11 cellular contexts compared by ENCODE assay signal in the genomic region with DNA sequence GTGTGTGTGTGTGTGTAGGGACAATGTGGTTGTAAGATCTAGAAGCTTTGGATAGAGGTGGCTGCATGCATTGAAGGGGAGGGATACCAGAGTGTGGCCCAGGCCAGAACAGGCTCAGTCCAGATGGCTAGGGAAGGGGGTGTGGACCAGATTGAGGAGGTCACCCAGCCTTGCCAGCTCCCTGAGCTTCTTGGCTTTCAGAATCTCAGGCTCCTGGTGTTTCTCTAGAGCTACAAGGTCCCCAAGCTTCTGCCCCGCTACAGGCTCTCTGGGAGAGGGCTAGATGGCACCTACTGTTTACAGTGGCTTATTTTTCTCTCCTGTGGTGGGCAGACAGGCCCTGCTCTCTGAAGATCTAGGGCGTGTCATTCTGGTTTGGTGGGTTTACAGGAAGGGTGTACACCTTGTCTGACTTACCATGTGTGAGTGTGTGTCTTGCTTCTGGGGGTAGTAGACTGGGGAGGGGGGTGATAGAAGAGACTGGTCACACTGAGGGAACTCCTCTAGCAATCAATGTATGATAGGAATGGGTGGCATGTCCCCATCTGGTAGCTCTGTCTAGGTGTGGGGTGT. TPM values are rescaled to one million over a fixed set of nuclear protein-coding genes. Genes with fewer than 3 reads are reported as not detected.
DNase-seq lines count a peak whose midpoint lies in the region; ATAC-seq and TF ChIP-seq lines count a peak whose summit lies in the region.
"Had no signal": no experiment of that assay in that cellular context is flagged by ENCODE, and none has a peak within 500 bp of the region (broad histone marks: within the 10 kb centered on the region; RNA-seq: fewer than 3 reads in every experiment).

No MANE protein-coding gene starts in this region.

- no peaks in the 10 kb centered on the region for H3K9me3 Mint-ChIP-seq in naive thymus-derived CD4-positive, alpha-beta T cell
- H3K9me3 Mint-ChIP-seq: CD4-positive, alpha-beta T cell; nephron had no signal

- no peak for ATAC-seq in naive thymus-derived CD4-positive, alpha-beta T cell
- ATAC-seq in HG02678 (IDR thresholded peaks at IDR 0.05; ENCODE audit: unreplicated experiment) (no peak), HG03135 (IDR thresholded peaks at IDR 0.05; ENCODE audit: unreplicated experiment) (no peak), HG03457 (IDR thresholded peaks at IDR 0.05; ENCODE audit: unreplicated experiment) (no peak), HG02759 (IDR thresholded peaks at IDR 0.05; ENCODE audit: unreplicated experiment) (no peak)

- WGBS in HUES64, result 87% methylated on average over 2 of the region's 2 CpGs

- H3K27me3 ChIP-seq in HUES64 (ENCODE audit: insufficient read depth, low read length) (no peaks in the 10 kb centered on the region), dorsolateral prefrontal cortex (no peaks in the 10 kb centered on the region)
- H3K27me3 ChIP-seq in naive thymus-derived CD4-positive, alpha-beta T cell (ENCODE audit: control insufficient read depth in 2 of 2, insufficient read depth in 2 of 2, low read length in 2 of 2), result no peaks in the 10 kb centered on the region
- H3K27me3 ChIP-seq: MG63 had no signal

- TF ChIP-seq CTCF in AG04449 (IDR thresholded peaks at IDR 0.05; ENCODE audit: insufficient read depth, low read length, missing control alignments) (no peak), dorsolateral prefrontal cortex (IDR thresholded peaks at IDR 0.05 in 54 of 56, conservative IDR thresholded peaks at IDR 0.05 in 2 of 56; ENCODE audit: low read depth in 1 of 56, partially characterized antibody in 56 of 56) (no peak)

- POLR2A ChIA-PET in AG04449 (lab: Yijun Ruan, JAX), result no interaction called here
- POLR2A ChIA-PET in naive thymus-derived CD4-positive, alpha-beta T cell (lab: Charles Lee), result interaction anchor here (28.4 kb wide), 1 partner anchor 22 kb away, joined by 742 read pairs; no protein-coding TSS in a partner anchor

- H3K9ac ChIP-seq in HUES64 (ENCODE audit: low read depth, low read length), result no peak overlapping the region

- H3K4me3 Mint-ChIP-seq in naive thymus-derived CD4-positive, alpha-beta T cell, result peak overlapping the region in 2 of 10 donors; percentile 4
- H3K4me3 Mint-ChIP-seq: CD4-positive, alpha-beta T cell; nephron had no signal

- no peak for DNase-seq in AG04449 (ENCODE audit: low read depth, low spot score)
- peak in 3 of 10 donors; percentile 14 to 80 (median 34) for DNase-seq in dorsolateral prefrontal cortex
- no peak for DNase-seq in naive thymus-derived CD4-positive, alpha-beta T cell
- DNase-seq: CD4-positive, alpha-beta T cell; MG63 had no signal

- no peak overlapping the region for H3K27ac ChIP-seq in HUES64 (ENCODE audit: low read depth, low read length)
- peak overlapping the region in 20 of 59 donors; percentile 1 to 84 (median 72) for H3K27ac ChIP-seq in dorsolateral prefrontal cortex
- no peak overlapping the region for H3K27ac ChIP-seq in naive thymus-derived CD4-positive, alpha-beta T cell (ENCODE audit: low read depth, low read length)

- H3K4me1 ChIP-seq in HUES64 (ENCODE audit: insufficient read depth, low read length), result peaks cover 39% of the 10 kb centered on the region
- H3K4me1 ChIP-seq in naive thymus-derived CD4-positive, alpha-beta T cell (ENCODE audit: control insufficient read depth in 2 of 2, insufficient read depth in 2 of 2, low read length in 2 of 2), result peaks cover 36 to 64% of the 10 kb centered on the region in 2 donors

- H3K36me3 ChIP-seq in HUES64 (ENCODE audit: insufficient read depth, low read length), result no peaks in the 10 kb centered on the region
- no peaks in the 10 kb centered on the region for H3K36me3 ChIP-seq in naive thymus-derived CD4-positive, alpha-beta T cell (ENCODE audit: control insufficient read depth in 2 of 3, insufficient read depth in 3 of 3, low read length in 3 of 3)

- H3K36me3 Mint-ChIP-seq in naive thymus-derived CD4-positive, alpha-beta T cell, result no peaks in the 10 kb centered on the region

- H3K9me3 ChIP-seq in HUES64 (ENCODE audit: insufficient read depth, low read depth, low read length), result no peaks in the 10 kb centered on the region
- no peaks in the 10 kb centered on the region for H3K9me3 ChIP-seq in naive thymus-derived CD4-positive, alpha-beta T cell (ENCODE audit: control insufficient read depth in 2 of 3, low read length in 3 of 3)
- H3K9me3 ChIP-seq: MG63 had no signal

- peaks cover 4 to 45% (median 28%) of the 10 kb centered on the region in 7 donors for H3K4me1 Mint-ChIP-seq in naive thymus-derived CD4-positive, alpha-beta T cell
- H3K4me1 Mint-ChIP-seq: nephron had no signal

- peak overlapping the region; percentile 61 for H3K4me3 ChIP-seq in AG04449 (ENCODE audit: low read depth, low read length)
- peak overlapping the region; percentile 72 for H3K4me3 ChIP-seq in HUES64 (ENCODE audit: low read length)
- peak overlapping the region in 55 of 59 donors; percentile 7 to 74 (median 61) for H3K4me3 ChIP-seq in dorsolateral prefrontal cortex
- H3K4me3 ChIP-seq in naive thymus-derived CD4-positive, alpha-beta T cell (ENCODE audit: low read length), result peak overlapping the region; percentile 51
- H3K4me3 ChIP-seq: MG63 had no signal

- no peaks in the 10 kb centered on the region for H3K27me3 Mint-ChIP-seq in naive thymus-derived CD4-positive, alpha-beta T cell
- H3K27me3 Mint-ChIP-seq: CD4-positive, alpha-beta T cell had no signal

- intact Hi-C loops in dorsolateral prefrontal cortex (cut with DNase I), result loop anchor here in 1 of 2 donors (2.0 to 10.0 kb wide), 2 partner anchors 41 to 115 kb away; no protein-coding TSS in a partner anchor
- intact Hi-C loops in naive thymus-derived CD4-positive, alpha-beta T cell (cut with micrococcal nuclease), result loop anchor here in 1 of 2 donors (1.0 kb wide), 1 partner anchor 8 kb away; no protein-coding TSS in a partner anchor

- CTCF ChIA-PET in AG04449 (lab: Yijun Ruan, JAX), result interaction anchor here (4.0 to 17.4 kb wide), 4 partner anchors 6 to 42 kb away, joined by 19 to 649 read pairs (median 65); no protein-coding TSS in a partner anchor
- CTCF ChIA-PET in naive thymus-derived CD4-positive, alpha-beta T cell (lab: Charles Lee), result interaction anchor here (0.9 to 4.2 kb wide), 5 partner anchors 11 to 45 kb away, joined by 3 to 26 read pairs (median 9); no protein-coding TSS in a partner anchor

- no peak overlapping the region for H3K27ac Mint-ChIP-seq in naive thymus-derived CD4-positive, alpha-beta T cell
- H3K27ac Mint-ChIP-seq: CD4-positive, alpha-beta T cell had no signal

RNA-seq across cellular contexts. Expression of gene RARA, which starts 1.0 kb away (rescaled TPM):
- 15.4 TPM for polyA plus RNA-seq in HUES64 (2013, experiment 1 of 2)
- polyA plus RNA-seq in HUES64 (2013, experiment 2 of 2), result 20.9 TPM
- 10 to 100 TPM; 10.4 to 38.8 (median 22.5) TPM for total RNA-seq in dorsolateral prefrontal cortex
- 100 to 1,000 TPM in 1 of 5 experiments, 10 to 100 TPM in 4; 40.0 to 115 (median 43.8) TPM for total RNA-seq in naive thymus-derived CD4-positive, alpha-beta T cell
- polyA plus RNA-seq in naive thymus-derived CD4-positive, alpha-beta T cell, result 10 to 100 TPM in 1 of 2 donors, 1 to 10 TPM in 1; 6.7 to 16.5 TPM

RNA-seq across cellular contexts. Expression of gene CDC6, which starts 22.3 kb away (rescaled TPM):
- 80.7 TPM for polyA plus RNA-seq in HUES64 (2013, experiment 1 of 2)
- 75.9 TPM for polyA plus RNA-seq in HUES64 (2013, experiment 2 of 2)
- 10 to 100 TPM in 12 of 120 experiments, 1 to 10 TPM in 108; 1.0 to 12.6 (median 6.7) TPM for total RNA-seq in dorsolateral prefrontal cortex
- 10 to 100 TPM in 1 of 5 experiments, 1 to 10 TPM in 1, under 1 TPM in 3; 0.51 to 73.6 (median 0.85) TPM for total RNA-seq in naive thymus-derived CD4-positive, alpha-beta T cell
- under 1 TPM; 0.09 to 0.24 TPM for polyA plus RNA-seq in naive thymus-derived CD4-positive, alpha-beta T cell

RNA-seq across cellular contexts. Expression of gene GJD3, which starts 54.5 kb away (rescaled TPM):
- not detected for polyA plus RNA-seq in HUES64 (2013, experiment 1 of 2)
- not detected for polyA plus RNA-seq in HUES64 (2013, experiment 2 of 2)
- 1 to 10 TPM in 4 of 120 experiments, under 1 TPM in 18, not detected in 98; 0.48 to 1.7 (median 0.75) TPM for total RNA-seq in dorsolateral prefrontal cortex
- under 1 TPM in 1 of 5 experiments, not detected in 4; 0.27 TPM for total RNA-seq in naive thymus-derived CD4-positive, alpha-beta T cell
- polyA plus RNA-seq in naive thymus-derived CD4-positive, alpha-beta T cell, result not detected
- total RNA-seq: CD4-positive, alpha-beta T cell had no signal
